In the genomic region with DNA sequence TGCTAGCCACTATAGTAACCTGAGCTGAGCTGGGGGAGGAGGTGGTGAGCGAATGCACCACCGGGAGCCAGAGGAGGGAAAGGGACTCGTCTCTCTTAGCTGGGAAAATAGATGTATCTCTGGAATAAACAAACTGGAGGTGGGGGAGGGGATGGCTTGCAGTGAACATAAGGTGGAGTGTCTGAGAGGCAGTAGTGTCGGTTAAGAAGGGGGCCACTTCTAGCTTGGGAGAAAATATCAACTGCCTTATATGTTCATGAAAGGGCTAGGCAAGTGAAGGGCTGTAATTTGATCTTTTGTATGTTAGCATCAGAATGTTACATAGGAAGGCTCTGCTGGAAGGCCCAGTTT, we compare ENCODE assay signal across 11 cellular contexts. TPM values are rescaled to one million over a fixed set of nuclear protein-coding genes. Genes with fewer than 3 reads are reported as not detected.
DNase-seq lines count a peak whose midpoint lies in the region; ATAC-seq, FAIRE-seq and TF ChIP-seq lines count a peak whose summit lies in the region.
"Had no signal": no experiment of that assay in that cellular context is flagged by ENCODE, and none has a peak within 500 bp of the region (broad histone marks: within the 10 kb centered on the region; RNA-seq: fewer than 3 reads in every experiment).

No MANE protein-coding gene starts in this region.

- H2BK120ac ChIP-seq in IMR-90 (ENCODE audit: low read depth, low read length) = no peak overlapping the region

- H3K9ac ChIP-seq in IMR-90 (ENCODE audit: low read depth, low read length) = no peak overlapping the region
- H3K9ac ChIP-seq in NT2/D1 (ENCODE audit: insufficient read length, low read depth) = no peak overlapping the region

- TF ChIP-seq CTCF in IMR-90 (conservative IDR thresholded peaks at IDR 0.05; ENCODE audit: low read depth, low read length) (no peak), tibial nerve (IDR thresholded peaks at IDR 0.05) (no peak)

- no peak overlapping the region for H4K91ac ChIP-seq in IMR-90 (ENCODE audit: insufficient read depth, low read depth, low read length)

- H3K4me3 ChIP-seq in IMR-90 (ENCODE audit: insufficient read depth, low read depth, low read length) = no peak overlapping the region
- peak overlapping the region; percentile 1 for H3K4me3 ChIP-seq in NT2/D1 (ENCODE audit: insufficient read length, low read depth)
- H3K4me3 ChIP-seq in iPS-11a (ENCODE audit: low read depth, low read length) = peak overlapping the region; percentile 35
- peak overlapping the region in 2 of 4 donors; percentile 32 to 75 for H3K4me3 ChIP-seq in tibial nerve
- no peak overlapping the region for H3K4me3 ChIP-seq in small intestine (ENCODE audit: low read depth in 1 of 2, low read length in 2 of 2)

- POLR2A ChIA-PET in IMR-90 (lab: Charles Lee; ENCODE audit: unreplicated experiment) = no interaction called here

- intact Hi-C loops in IMR-90 (cut with micrococcal nuclease) = no loop called here

- H3K4me2 ChIP-seq in IMR-90 (ENCODE audit: low read depth, low read length) = peak overlapping the region; percentile 35; the same call in 1 of the 2 replicates

- H3K36me3 ChIP-seq in IMR-90 (ENCODE audit: control insufficient read depth, insufficient read depth, low read length) = no peaks in the 10 kb centered on the region
- H3K36me3 ChIP-seq in NT2/D1 (ENCODE audit: insufficient read depth, insufficient read length, low read length) = no peaks in the 10 kb centered on the region
- H3K36me3 ChIP-seq in tibial nerve = no peaks in the 10 kb centered on the region
- no peaks in the 10 kb centered on the region for H3K36me3 ChIP-seq in small intestine (ENCODE audit: control insufficient read depth in 2 of 2, insufficient read depth in 2 of 2, low read length in 2 of 2)

- no peak overlapping the region for H3K27ac Mint-ChIP-seq in effector memory CD8-positive, alpha-beta T cell
- H3K27ac Mint-ChIP-seq: activated naive CD8-positive, alpha-beta T cell treated with anti-CD3 and anti-CD28 coated beads for 36 hours; naive B cell had no signal

- H2BK20ac ChIP-seq in IMR-90 (ENCODE audit: low read depth, low read length) = no peak overlapping the region

- H3K9me3 ChIP-seq in IMR-90 (ENCODE audit: control insufficient read depth, insufficient read depth, low read length) = no peaks in the 10 kb centered on the region
- no peaks in the 10 kb centered on the region for H3K9me3 ChIP-seq in NT2/D1 (ENCODE audit: insufficient read depth, low read length)
- H3K9me3 ChIP-seq in tibial nerve = no peaks in the 10 kb centered on the region
- H3K9me3 ChIP-seq in small intestine (ENCODE audit: control insufficient read depth, low read depth) = no peaks in the 10 kb centered on the region

- no peak overlapping the region for H2BK5ac ChIP-seq in IMR-90 (ENCODE audit: low read depth, low read length, poor library complexity, severe bottlenecking)

- no peak overlapping the region for H4K8ac ChIP-seq in IMR-90 (ENCODE audit: low read depth in 2 of 2, low read length in 2 of 2)

- H3K4ac ChIP-seq in IMR-90 (ENCODE audit: low read depth, low read length) = no peak overlapping the region

- no peaks in the 10 kb centered on the region for H3K79me1 ChIP-seq in IMR-90 (ENCODE audit: low read depth in 1 of 2, low read length in 2 of 2)

- peaks cover 0 to 6% of the 10 kb centered on the region in 2 donors for H3K27me3 Mint-ChIP-seq in effector memory CD8-positive, alpha-beta T cell
- H3K27me3 Mint-ChIP-seq: naive B cell had no signal

- H3K18ac ChIP-seq in IMR-90 (ENCODE audit: low read depth, low read length) = no peak overlapping the region; the same call in 1 of the 2 replicates

- no peaks in the 10 kb centered on the region for H3K9me3 Mint-ChIP-seq in effector memory CD8-positive, alpha-beta T cell
- H3K9me3 Mint-ChIP-seq: activated naive CD8-positive, alpha-beta T cell treated with anti-CD3 and anti-CD28 coated beads for 36 hours; naive B cell had no signal

- DNase-seq in IMR-90 (no peak), NT2/D1 (ENCODE audit: low read depth, low spot score) (no peak), tibial nerve (ENCODE audit: low spot score in 2 of 2) (peak in 1 of 2 donors; percentile 30), cortex of kidney (lab: John Stamatoyannopoulos, UW) (no peak), small intestine (no peak)
- DNase-seq in effector memory CD8-positive, alpha-beta T cell = no peak
- DNase-seq: activated naive CD8-positive, alpha-beta T cell treated with anti-CD3 and anti-CD28 coated beads for 36 hours; naive B cell had no signal

- H3K9me1 ChIP-seq in IMR-90 (ENCODE audit: insufficient read depth, low read length) = no peaks in the 10 kb centered on the region

- no peak for FAIRE-seq in small intestine (lab: Jason Lieb, UNC)
- FAIRE-seq: H54 had no signal

- H3K27ac ChIP-seq in IMR-90 (ENCODE audit: insufficient read depth, low read length) = no peak overlapping the region
- peak overlapping the region; percentile 36 to 87 (median 62) for H3K27ac ChIP-seq in tibial nerve
- peak overlapping the region in 1 of 2 donors; percentile 57 for H3K27ac ChIP-seq in small intestine (ENCODE audit: low read depth in 1 of 2, low read length in 1 of 2)

- no peak overlapping the region for H3K4me3 Mint-ChIP-seq in effector memory CD8-positive, alpha-beta T cell
- H3K4me3 Mint-ChIP-seq: activated naive CD8-positive, alpha-beta T cell treated with anti-CD3 and anti-CD28 coated beads for 36 hours; naive B cell had no signal

- no peak for TF ChIP-seq EP300 in tibial nerve (IDR thresholded peaks at IDR 0.05)

- CTCF ChIA-PET in IMR-90 (lab: Yijun Ruan, JAX) = no interaction called here

- no peak overlapping the region for H4K5ac ChIP-seq in IMR-90 (ENCODE audit: low read depth, low read length)

- no peak for ATAC-seq in IMR-90 (ENCODE audit: low read depth)
- ATAC-seq in effector memory CD8-positive, alpha-beta T cell (replicated peaks) = no peak
- ATAC-seq: Panc1 had no signal

- dilution Hi-C loops in IMR-90 (cut with HindIII; ENCODE audit: low sequenced_read_pairs, unreplicated experiment) = no loop called here

- no peak overlapping the region for H3K14ac ChIP-seq in IMR-90 (replicated peaks; ENCODE audit: low read depth, low read length)

- H2AK9ac ChIP-seq in IMR-90 (replicated peaks; ENCODE audit: low read depth, low read length, poor library complexity) = no peak overlapping the region

- TF ChIP-seq POLR2A in IMR-90 (IDR thresholded peaks at IDR 0.05; ENCODE audit: low read depth, low read length) = no peak
- TF ChIP-seq POLR2A in tibial nerve (IDR thresholded peaks at IDR 0.05) = no peak

- no peaks in the 10 kb centered on the region for H4K20me1 ChIP-seq in IMR-90 (ENCODE audit: insufficient read depth, low read length)

- no peak overlapping the region for H3K56ac ChIP-seq in IMR-90 (ENCODE audit: extremely low read depth, insufficient read depth, low read length)

- no TSS peak for BruUV-seq in IMR-90 (replicated peaks; lab: Mats Ljungman, UMichigan)

- H2BK15ac ChIP-seq in IMR-90 (ENCODE audit: low read depth, low read length) = no peak overlapping the region

- H3K36me3 Mint-ChIP-seq in effector memory CD8-positive, alpha-beta T cell (ENCODE audit: insufficient read depth) = peaks cover 13% of the 10 kb centered on the region
- H3K36me3 Mint-ChIP-seq: activated naive CD8-positive, alpha-beta T cell treated with anti-CD3 and anti-CD28 coated beads for 36 hours; naive B cell had no signal

- WGBS in IMR-90 (ENCODE audit: extremely low coverage in 2 of 2, insufficient read length in 1 of 2), 2 experiments = 40% methylated on average over 1 of the region's 4 CpGs; no CpG with 5 or more reads in 1 of the 2 experiments
- WGBS in tibial nerve, 2 donors = 55 to 59% methylated on average over 4 of the region's 4 CpGs
- 54 to 89% (median 79%) methylated on average over 4 of the region's 4 CpGs for WGBS in small intestine, 3 donors

- in situ Hi-C loops in IMR-90 (cut with MboI; ENCODE audit: low sequenced_read_pairs) = no loop called here

- no peak overlapping the region for H2AFZ ChIP-seq in IMR-90 (replicated peaks; ENCODE audit: low read length, poor library complexity)

- H3K27me3 ChIP-seq in IMR-90 (ENCODE audit: control insufficient read depth, insufficient read depth, low read length) (peaks cover 21% of the 10 kb centered on the region), NT2/D1 (ENCODE audit: insufficient read depth, insufficient read length) (no peaks in the 10 kb centered on the region), tibial nerve (no peaks in the 10 kb centered on the region), small intestine (ENCODE audit: control insufficient read depth in 2 of 2, insufficient read depth in 2 of 2, low read length in 2 of 2) (peaks cover 0 to 2% of the 10 kb centered on the region in 2 donors)

- H2AK5ac ChIP-seq in IMR-90 (ENCODE audit: low read depth, low read length) = no peak overlapping the region

- peaks cover 8 to 25% of the 10 kb centered on the region in 2 donors for H3K4me1 Mint-ChIP-seq in effector memory CD8-positive, alpha-beta T cell (ENCODE audit: low read depth in 2 of 2)

- H3K4me1 ChIP-seq in IMR-90 (ENCODE audit: control insufficient read depth, insufficient read depth, low read length) (peaks cover 3% of the 10 kb centered on the region; the same call in 1 of the 2 replicates), NT2/D1 (ENCODE audit: insufficient read depth, insufficient read length) (no peaks in the 10 kb centered on the region), tibial nerve (peaks cover 0 to 44% (median 2%) of the 10 kb centered on the region in 4 donors), small intestine (ENCODE audit: control insufficient read depth in 2 of 2, insufficient read depth in 1 of 2, low read depth in 1 of 2, low read length in 1 of 2) (peaks cover 0 to 5% of the 10 kb centered on the region in 2 donors)

- no peak overlapping the region for H3K23ac ChIP-seq in IMR-90 (ENCODE audit: low read depth, low read length)

- no peak for TF ChIP-seq RAD21 in IMR-90 (IDR thresholded peaks at IDR 0.05; ENCODE audit: low read length)

TF ChIP-seq in IMR-90, 13 proteins besides CTCF, POLR2A, EP300 and RAD21 (continues in another document):
- TF ChIP-seq MAZ (IDR thresholded peaks at IDR 0.05; ENCODE audit: borderline replicate concordance, low read depth, low read length) = no peak
- TF ChIP-seq MAFK (IDR thresholded peaks at IDR 0.05; ENCODE audit: low read depth, low read length) = no peak
- TF ChIP-seq RFX5 (IDR thresholded peaks at IDR 0.05; ENCODE audit: low read depth, low read length) = no peak
- TF ChIP-seq CHD1 (IDR thresholded peaks at IDR 0.05; ENCODE audit: low read depth, low read length) = no peak
- no peak for TF ChIP-seq FOS (IDR thresholded peaks at IDR 0.05; ENCODE audit: low read depth, low read length)
- TF ChIP-seq MXI1 (IDR thresholded peaks at IDR 0.05; ENCODE audit: borderline replicate concordance, low read depth, low read length) = no peak
- no peak for TF ChIP-seq NFE2L2 (IDR thresholded peaks at IDR 0.05; ENCODE audit: low read depth, low read length)
- no peak for TF ChIP-seq SMC3 (IDR thresholded peaks at IDR 0.05; ENCODE audit: low read depth, low read length)
- no peak for TF ChIP-seq CEBPB (IDR thresholded peaks at IDR 0.05; ENCODE audit: low read depth, low read length)

RNA-seq across cellular contexts. Expression of a gene that starts 2.2 kb away (rescaled TPM):
- total RNA-seq in IMR-90 (2012; rRNA removed) (0.28 and 0.36 TPM in 2 replicates), tibial nerve (10 to 100 TPM; 26.2 to 40.8 (median 33.6) TPM)
- polyA plus RNA-seq in IMR-90 (2012; rRNA removed) (0.16 and 0.19 TPM in 2 replicates), small intestine (1 to 10 TPM in 1 of 3 donors, under 1 TPM in 1, not detected in 1; 0.54 to 1.8 TPM)
- 0.02 and 0.09 TPM in 2 replicates for polyA plus RNA-seq in IMR-90 (2012; cell fraction: cytosol; rRNA removed)
- polyA plus RNA-seq in IMR-90 (2012; cell fraction: nucleus; rRNA removed; ENCODE audit: low replicate concordance) = 0.09 and 0.28 TPM in 2 replicates

Comparison
In these comparisons a context has a peak if more than half of its experiments do, and no peak if none do; other contexts are left out.
1. H3K4me3 ChIP-seq: peak in NT2/D1 (single experiment) and iPS-11a (single experiment); none in IMR-90 (single experiment) and small intestine (0 of 2).
2. RNA of a gene that starts 2.2 kb away (total RNA-seq): 26.2 to 40.8 TPM in tibial nerve; 0.28 to 0.36 TPM in IMR-90; every median in the first group is over 10 times any median in the second.